ENCODE assay signal across 14 cellular contexts in genomic region chr1:88141499-88142074, GRCh38.
A peak's percentile ranks its signal among the peaks of the same experiment; 100 is the strongest.
DNase-seq lines count a peak whose midpoint lies in the region; ATAC-seq and TF ChIP-seq lines count a peak whose summit lies in the region.
"Had no signal": no experiment of that assay in that cellular context is flagged by ENCODE, and none has a peak within 500 bp of the region (broad histone marks: within the 10 kb centered on the region; RNA-seq: fewer than 3 reads in every experiment).

No MANE protein-coding gene starts in this region.

- H3K27ac Mint-ChIP-seq in activated T-cell treated with anti-CD3 and anti-CD28 coated beads, Interleukin-2, amount 50 U/mL, for 72 hours = no peak overlapping the region
- H3K27ac Mint-ChIP-seq in type B pancreatic cell = no peak overlapping the region
- H3K27ac Mint-ChIP-seq: brain, mesothelial cell of epicardium had no signal

- no peak overlapping the region for H3K4me2 ChIP-seq in mesendoderm (ENCODE audit: low read length)

- TF ChIP-seq POLR2A in body of pancreas (IDR thresholded peaks at IDR 0.05) = no peak

- no peak overlapping the region for H2BK5ac ChIP-seq in mesendoderm (ENCODE audit: low read length)

- H3K27me3 ChIP-seq in body of pancreas = no peaks in the 10 kb centered on the region
- H3K27me3 ChIP-seq in mesendoderm (ENCODE audit: insufficient read depth, low read length, poor library complexity) = no peaks in the 10 kb centered on the region
- no peaks in the 10 kb centered on the region for H3K27me3 ChIP-seq in right atrium auricular region

- H2BK120ac ChIP-seq in mesendoderm (ENCODE audit: low read depth, low read length) = no peak overlapping the region

- H3K27ac ChIP-seq in body of pancreas = no peak overlapping the region
- H3K27ac ChIP-seq in mesendoderm (ENCODE audit: low read depth, low read length) = no peak overlapping the region
- H3K27ac ChIP-seq in right atrium auricular region = no peak overlapping the region
- H3K27ac ChIP-seq: prostate gland had no signal

- H3K4me3 ChIP-seq in body of pancreas (no peak overlapping the region), mesendoderm (ENCODE audit: low read length) (no peak overlapping the region), right atrium auricular region (no peak overlapping the region)
- H3K4me3 ChIP-seq: prostate gland had no signal

- no peak for ATAC-seq in activated T-cell treated with anti-CD3 and anti-CD28 coated beads, Interleukin-2, amount 50 U/mL, for 72 hours (replicated peaks in 1 of 2)
- ATAC-seq in HG03354 (IDR thresholded peaks at IDR 0.05; ENCODE audit: poor library complexity, severe bottlenecking, unreplicated experiment) (peak; percentile 57), body of pancreas (peak; percentile 27)
- ATAC-seq: activated T-cell treated with anti-CD3 and anti-CD28 coated beads, Interleukin-2, amount 50 U/mL, for 4 hours had no signal

- no peak for TF ChIP-seq CTCF in body of pancreas (IDR thresholded peaks at IDR 0.05)
- TF ChIP-seq CTCF in type B pancreatic cell (conservative IDR thresholded peaks at IDR 0.05) = no peak
- no peak for TF ChIP-seq CTCF in right atrium auricular region (IDR thresholded peaks at IDR 0.05)

- no peak overlapping the region for H3K18ac ChIP-seq in mesendoderm (ENCODE audit: low read length)

- no peak overlapping the region for H3K4ac ChIP-seq in mesendoderm (ENCODE audit: low read depth, low read length)

- no peaks in the 10 kb centered on the region for H3K79me2 ChIP-seq in mesendoderm (ENCODE audit: control insufficient read depth, insufficient read depth, low read length)

- H3K36me3 ChIP-seq in body of pancreas (replicated peaks in 1 of 2; ENCODE audit: insufficient read depth in 1 of 2, low read depth in 2 of 2) (no peaks in the 10 kb centered on the region), mesendoderm (ENCODE audit: control insufficient read depth, insufficient read depth, low read length) (no peaks in the 10 kb centered on the region), right atrium auricular region (no peaks in the 10 kb centered on the region)
- H3K36me3 ChIP-seq: prostate gland had no signal

- peaks cover 26% of the 10 kb centered on the region for H3K27me3 Mint-ChIP-seq in activated T-cell treated with anti-CD3 and anti-CD28 coated beads, Interleukin-2, amount 50 U/mL, for 72 hours (ENCODE audit: low read depth)
- no peaks in the 10 kb centered on the region for H3K27me3 Mint-ChIP-seq in type B pancreatic cell

- H2AK5ac ChIP-seq in mesendoderm (ENCODE audit: low read length) = no peak overlapping the region

- no peak overlapping the region for H3K9ac ChIP-seq in mesendoderm (ENCODE audit: low read length)

- no peak overlapping the region for H3K23ac ChIP-seq in mesendoderm (ENCODE audit: low read length)

- no peak overlapping the region for H4K5ac ChIP-seq in mesendoderm (ENCODE audit: low read length)

- intact Hi-C loops in body of pancreas (cut with DNase I) = no loop called here

- peaks cover 6% of the 10 kb centered on the region for H3K4me1 Mint-ChIP-seq in activated T-cell treated with anti-CD3 and anti-CD28 coated beads, Interleukin-2, amount 50 U/mL, for 72 hours (ENCODE audit: low read depth)
- peaks cover 3% of the 10 kb centered on the region for H3K4me1 Mint-ChIP-seq in type B pancreatic cell (ENCODE audit: unreplicated experiment)
- H3K4me1 Mint-ChIP-seq: brain had no signal

- H3K56ac ChIP-seq in mesendoderm (ENCODE audit: low read length) = no peak overlapping the region

- H4K8ac ChIP-seq in mesendoderm (ENCODE audit: low read depth, low read length) = no peak overlapping the region

- no peaks in the 10 kb centered on the region for H3K36me3 Mint-ChIP-seq in activated T-cell treated with anti-CD3 and anti-CD28 coated beads, Interleukin-2, amount 50 U/mL, for 72 hours (ENCODE audit: insufficient read depth in 2 of 2)
- no peaks in the 10 kb centered on the region for H3K36me3 Mint-ChIP-seq in type B pancreatic cell
- H3K36me3 Mint-ChIP-seq: brain, mesothelial cell of epicardium had no signal

- no peaks in the 10 kb centered on the region for H3K9me3 ChIP-seq in body of pancreas
- no peaks in the 10 kb centered on the region for H3K9me3 ChIP-seq in right atrium auricular region
- H3K9me3 ChIP-seq: prostate gland had no signal

- WGBS in body of pancreas, 2 donors = 38 to 54% methylated on average over 6 of the region's 6 CpGs
- WGBS in mesendoderm (ENCODE audit: extremely low coverage, insufficient coverage, low lambda C conversion rate) = no CpG with 5 or more reads among the region's 6 CpGs

- no peak for DNase-seq in activated T-cell treated with anti-CD3 and anti-CD28 coated beads, Interleukin-2, amount 50 U/mL, for 72 hours
- DNase-seq in activated T-cell treated with anti-CD3 and anti-CD28 coated beads for 4 hours (no peak), body of pancreas (peak in 2 of 4 donors; percentile 6 to 12), type B pancreatic cell (ENCODE audit: extremely low spot score, unreplicated experiment) (no peak), mesendoderm (no peak), right atrium auricular region (ENCODE audit: low spot score) (no peak), RPMI8226 (no peak)
- DNase-seq: activated T-cell treated with anti-CD3 and anti-CD28 coated beads, Interleukin-2, amount 50 U/mL, for 4 hours; hippocampal formation; NCI-H1092 had no signal

- no peaks in the 10 kb centered on the region for H3K4me1 ChIP-seq in body of pancreas
- no peaks in the 10 kb centered on the region for H3K4me1 ChIP-seq in mesendoderm (ENCODE audit: control insufficient read depth, low read depth, low read length)
- no peaks in the 10 kb centered on the region for H3K4me1 ChIP-seq in right atrium auricular region
- H3K4me1 ChIP-seq: prostate gland had no signal

- no peak overlapping the region for H2BK15ac ChIP-seq in mesendoderm (replicated peaks; ENCODE audit: low read depth)

- peak overlapping the region; percentile 34 to 51 for H3K4me3 Mint-ChIP-seq in activated T-cell treated with anti-CD3 and anti-CD28 coated beads, Interleukin-2, amount 50 U/mL, for 72 hours
- H3K4me3 Mint-ChIP-seq in type B pancreatic cell = peak overlapping the region; percentile 12
- H3K4me3 Mint-ChIP-seq: activated T-cell treated with anti-CD3 and anti-CD28 coated beads, Interleukin-2, amount 50 U/mL, for 4 hours; brain; mesothelial cell of epicardium had no signal

- H3K79me1 ChIP-seq in mesendoderm (ENCODE audit: low read length) = no peaks in the 10 kb centered on the region

- peaks cover 0 to 2% of the 10 kb centered on the region in 2 donors for H3K9me3 Mint-ChIP-seq in activated T-cell treated with anti-CD3 and anti-CD28 coated beads, Interleukin-2, amount 50 U/mL, for 72 hours
- no peaks in the 10 kb centered on the region for H3K9me3 Mint-ChIP-seq in type B pancreatic cell
- H3K9me3 Mint-ChIP-seq: activated T-cell treated with anti-CD3 and anti-CD28 coated beads, Interleukin-2, amount 50 U/mL, for 4 hours had no signal

Comparison
In these comparisons a context has a peak if more than half of its experiments do, and no peak if none do; other contexts are left out.
1. ATAC-seq: peak in HG03354 (single experiment) and body of pancreas (single experiment); none in activated T-cell treated with anti-CD3 and anti-CD28 coated beads, Interleukin-2, amount 50 U/mL, for 72 hours (0 of 2).